8 cellular contexts compared by ENCODE assay signal in the genomic region with DNA sequence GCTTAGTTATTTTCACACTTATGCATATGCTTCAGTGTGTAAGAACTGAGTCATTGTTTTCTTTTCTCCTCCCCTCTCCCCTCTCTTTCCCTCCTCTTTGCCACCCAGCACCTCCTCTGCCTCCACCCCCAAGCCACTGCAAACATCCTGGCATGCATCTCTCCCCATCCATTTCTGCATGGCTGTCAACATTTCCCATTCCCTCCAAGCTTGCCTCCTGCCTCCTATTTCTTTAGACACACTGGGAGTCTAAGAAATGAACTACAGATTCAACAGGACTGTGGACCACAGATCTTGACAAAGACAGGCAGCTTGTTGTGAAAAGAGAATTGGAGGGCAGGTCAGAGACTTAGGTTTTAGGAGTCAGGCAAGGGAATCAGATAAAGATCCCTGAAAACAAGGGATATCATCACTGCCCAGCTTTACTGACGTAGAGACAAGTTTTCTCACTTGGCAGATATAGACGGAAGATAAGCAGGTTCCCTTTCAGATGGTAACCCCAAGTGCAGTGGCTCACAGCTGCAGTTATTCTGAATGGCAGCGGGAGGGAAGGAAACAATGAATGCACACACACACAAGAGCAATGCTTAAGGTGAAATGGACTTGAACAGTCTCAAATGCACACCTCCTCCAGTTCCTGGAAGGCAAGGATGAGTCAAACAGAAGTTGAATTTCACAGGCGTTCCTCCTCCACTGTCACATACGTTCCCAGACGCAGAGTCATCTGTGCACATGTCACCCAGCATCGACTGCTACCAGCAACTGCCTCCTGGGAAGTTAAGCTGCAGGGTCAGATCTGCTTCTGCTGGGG. TPM values are rescaled to one million over a fixed set of nuclear protein-coding genes. Genes with fewer than 3 reads are reported as not detected.
A peak's percentile ranks its signal among the peaks of the same experiment; 100 is the strongest.
DNase-seq lines count a peak whose midpoint lies in the region; ATAC-seq and TF ChIP-seq lines count a peak whose summit lies in the region.

No MANE protein-coding gene starts in this region.

- no peaks in the 10 kb centered on the region for H3K27me3 Mint-ChIP-seq in activated naive CD4-positive, alpha-beta T cell treated with anti-CD3 and anti-CD28 coated beads, Interleukin-2, amount 50 U/mL, for 24 hours
- no peaks in the 10 kb centered on the region for H3K27me3 Mint-ChIP-seq in natural killer cell (ENCODE audit: low read depth in 2 of 2)

- ATAC-seq in natural killer cell = peak; percentile 54 to 93 (median 84)
- ATAC-seq in HG02840 (IDR thresholded peaks at IDR 0.05; ENCODE audit: low FRiP score, unreplicated experiment) = no peak
- ATAC-seq in GM19328 (IDR thresholded peaks at IDR 0.05; ENCODE audit: unreplicated experiment) = no peak

- H3K36me3 Mint-ChIP-seq in activated naive CD4-positive, alpha-beta T cell treated with anti-CD3 and anti-CD28 coated beads, Interleukin-2, amount 50 U/mL, for 24 hours = peaks cover 6% of the 10 kb centered on the region
- no peaks in the 10 kb centered on the region for H3K36me3 Mint-ChIP-seq in natural killer cell

- intact Hi-C loops in natural killer cell (cut with micrococcal nuclease) = loop anchor here (10.0 kb wide), 1 partner anchor 288 kb away; no protein-coding TSS in a partner anchor

- TF ChIP-seq CTCF in natural killer cell (IDR thresholded peaks at IDR 0.05) = no peak

- DNase-seq in AG20443 (ENCODE audit: low spot score) (peak; percentile 80), MV-4-11 (lab: John Stamatoyannopoulos, UW) (peak; percentile 42), natural killer cell (no peak), NCI-H526 (lab: John Stamatoyannopoulos, UW) (no peak), G401 (ENCODE audit: low spot score) (no peak)

- peak overlapping the region; percentile 85 for H3K27ac Mint-ChIP-seq in activated naive CD4-positive, alpha-beta T cell treated with anti-CD3 and anti-CD28 coated beads, Interleukin-2, amount 50 U/mL, for 24 hours
- peak overlapping the region in 1 of 2 donors; percentile 81 for H3K27ac Mint-ChIP-seq in natural killer cell

- peaks cover 41% of the 10 kb centered on the region for H3K4me1 Mint-ChIP-seq in activated naive CD4-positive, alpha-beta T cell treated with anti-CD3 and anti-CD28 coated beads, Interleukin-2, amount 50 U/mL, for 24 hours
- H3K4me1 Mint-ChIP-seq in natural killer cell = peaks cover 38 to 41% of the 10 kb centered on the region in 2 donors

- in situ Hi-C loops in G401 (cut with HindIII; ENCODE audit: low sequenced_read_pairs) = no loop called here

- H3K9me3 Mint-ChIP-seq in activated naive CD4-positive, alpha-beta T cell treated with anti-CD3 and anti-CD28 coated beads, Interleukin-2, amount 50 U/mL, for 24 hours = no peaks in the 10 kb centered on the region
- no peaks in the 10 kb centered on the region for H3K9me3 Mint-ChIP-seq in natural killer cell

- H3K4me3 Mint-ChIP-seq in activated naive CD4-positive, alpha-beta T cell treated with anti-CD3 and anti-CD28 coated beads, Interleukin-2, amount 50 U/mL, for 24 hours = peak overlapping the region; percentile 37
- peak overlapping the region; percentile 0 for H3K4me3 Mint-ChIP-seq in natural killer cell

RNA-seq across cellular contexts. Expression of a gene that starts 56.1 kb away (rescaled TPM):
- total RNA-seq in natural killer cell = 10 to 100 TPM; 26.2 to 35.2 (median 29.8) TPM
- not detected in 2 replicates for total RNA-seq in G401 (2014; rRNA removed; shearing (Covaris generic))

Comparison
In these comparisons a context has a peak if more than half of its experiments do, and no peak if none do; other contexts are left out.
1. DNase-seq: peak in AG20443 (single experiment) and MV-4-11 (single experiment); none in natural killer cell (single experiment), NCI-H526 (0 of 2) and G401 (single experiment).
2. ATAC-seq: peak in natural killer cell (3 of 3); none in HG02840 (single experiment) and GM19328 (single experiment).
3. RNA of a gene that starts 56.1 kb away (total RNA-seq): 26.2 to 35.2 TPM in natural killer cell; not detected in G401; every median in the first group is over 10 times any median in the second.